23 cellular contexts compared by ENCODE assay signal in genomic region chr13:100859861-100860260, GRCh38.
"Had no signal": no experiment of that assay in that cellular context is flagged by ENCODE, and none has a peak within 500 bp of the region (broad histone marks: within the 10 kb centered on the region; RNA-seq: fewer than 3 reads in every experiment).

No MANE protein-coding gene starts in this region.

- H3K27me3 ChIP-seq: SJSA1 had no signal

- H3K9ac ChIP-seq: KMS-11 had no signal

- H3K9me3 ChIP-seq: SJSA1 had no signal

- H3K4me2 ChIP-seq: KMS-11 had no signal

- H3K27ac ChIP-seq: HL-60, KMS-11, SJSA1, SK-N-MC had no signal

- DNase-seq: Kasumi-1, MM.1S, NCI-H1048, NCI-H1105 treated with DMSO at 0.1 percent for 48 hours, NCI-H1417 treated with DMSO at 0.1 percent for 48 hours, NCI-H146, NCI-H1694 treated with DMSO at 0.1 percent for 48 hours, NCI-H1930, NCI-H2081, NCI-H2107, NCI-H345, NCI-H446 treated with DMSO at 0.1 percent for 48 hours, NCI-H524, NCI-H69, NCI-H774, Right ventricle myocardium superior, RPMI8226, SIG-M5 had no signal

- H3K4me3 ChIP-seq: K562, SJSA1, SK-N-MC had no signal

- H3K4me1 ChIP-seq: SJSA1 had no signal

- H3K36me3 ChIP-seq: SJSA1 had no signal
